Comparison of ENCODE assay signal across 10 cellular contexts in the genomic region with DNA sequence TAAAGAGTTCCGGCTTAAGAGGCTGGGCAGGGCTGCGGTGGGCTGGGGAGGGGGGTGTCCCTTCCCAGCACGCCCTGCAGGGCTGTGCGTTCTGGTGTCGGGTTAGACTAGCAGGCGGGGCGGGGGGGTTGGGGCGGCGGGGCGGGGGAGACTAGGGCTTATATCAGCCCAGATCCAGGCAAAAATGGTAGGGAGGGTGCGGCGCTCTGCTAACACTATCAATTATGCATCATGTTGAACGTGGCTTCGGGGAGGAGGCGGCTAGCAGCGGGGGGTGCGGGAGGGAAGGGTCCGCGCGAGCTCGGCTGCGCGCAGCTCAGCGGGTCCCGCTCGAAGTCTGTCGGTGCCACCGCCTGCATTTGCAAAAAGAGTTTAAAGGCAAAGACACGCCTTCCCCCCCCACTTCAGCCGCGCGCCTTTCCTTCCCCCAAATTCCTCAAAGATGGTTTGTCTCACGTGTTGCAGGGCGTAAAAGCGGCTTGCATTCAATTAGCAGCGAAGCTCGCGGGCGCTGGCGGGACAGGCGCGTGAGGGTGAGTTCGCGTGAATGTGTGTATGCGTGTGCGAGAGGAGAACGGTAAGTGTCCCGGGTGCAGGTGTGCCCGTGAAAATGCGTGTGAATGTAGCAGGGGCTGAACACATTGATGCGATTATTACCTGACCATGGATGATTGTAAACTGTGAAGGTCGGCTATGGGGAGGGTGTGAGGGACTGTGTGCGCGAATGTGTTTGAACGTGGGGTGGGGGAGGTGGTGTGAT. TPM values are rescaled to one million over a fixed set of nuclear protein-coding genes. Genes with fewer than 3 reads are reported as not detected.
DNase-seq lines count a peak whose midpoint lies in the region; ATAC-seq and TF ChIP-seq lines count a peak whose summit lies in the region.
"Had no signal": no experiment of that assay in that cellular context is flagged by ENCODE, and none has a peak within 500 bp of the region (broad histone marks: within the 10 kb centered on the region; RNA-seq: fewer than 3 reads in every experiment).

A gene with protein sequence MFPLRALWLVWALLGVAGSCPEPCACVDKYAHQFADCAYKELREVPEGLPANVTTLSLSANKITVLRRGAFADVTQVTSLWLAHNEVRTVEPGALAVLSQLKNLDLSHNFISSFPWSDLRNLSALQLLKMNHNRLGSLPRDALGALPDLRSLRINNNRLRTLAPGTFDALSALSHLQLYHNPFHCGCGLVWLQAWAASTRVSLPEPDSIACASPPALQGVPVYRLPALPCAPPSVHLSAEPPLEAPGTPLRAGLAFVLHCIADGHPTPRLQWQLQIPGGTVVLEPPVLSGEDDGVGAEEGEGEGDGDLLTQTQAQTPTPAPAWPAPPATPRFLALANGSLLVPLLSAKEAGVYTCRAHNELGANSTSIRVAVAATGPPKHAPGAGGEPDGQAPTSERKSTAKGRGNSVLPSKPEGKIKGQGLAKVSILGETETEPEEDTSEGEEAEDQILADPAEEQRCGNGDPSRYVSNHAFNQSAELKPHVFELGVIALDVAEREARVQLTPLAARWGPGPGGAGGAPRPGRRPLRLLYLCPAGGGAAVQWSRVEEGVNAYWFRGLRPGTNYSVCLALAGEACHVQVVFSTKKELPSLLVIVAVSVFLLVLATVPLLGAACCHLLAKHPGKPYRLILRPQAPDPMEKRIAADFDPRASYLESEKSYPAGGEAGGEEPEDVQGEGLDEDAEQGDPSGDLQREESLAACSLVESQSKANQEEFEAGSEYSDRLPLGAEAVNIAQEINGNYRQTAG (plus strand): TSS at position 498 of the 760 bp plus-strand sequence. CDS start 2,169 bp downstream, outside the sequence.

- no peak within 1 kb of the TSS; the same call in 1 of the 2 replicates for H3K27ac ChIP-seq in HEK293 (ENCODE audit: extremely low read depth, low read depth, low read length)
- no peak within 1 kb of the TSS for H3K27ac ChIP-seq in brain microvascular endothelial cell
- H3K27ac ChIP-seq: thyroid gland had no signal

- CTCF ChIA-PET in HEK293 (lab: Yijun Ruan, JAX) = interaction anchor here (0.6 to 6.3 kb wide), 11 partner anchors 16 to 243 kb away, joined by 3 to 100 read pairs (median 10); partner anchors contain the start of gene STRA6

- H3K36me3 ChIP-seq in HEK293 (ENCODE audit: control insufficient read depth in 2 of 2, insufficient read depth in 1 of 2, low read length in 2 of 2) (no peaks in the 10 kb centered on the region), brain microvascular endothelial cell (replicated peaks) (no peaks in the 10 kb centered on the region), HAP-1 (replicated peaks) (no peaks in the 10 kb centered on the region)
- H3K36me3 ChIP-seq: thyroid gland had no signal

- H3K27ac Mint-ChIP-seq in naive B cell = peak within 1 kb of the TSS in 4 of 6 donors; percentile 82 to 99 (median 94)

- peak within 1 kb of the TSS; percentile 60 to 89 (median 79) for H3K4me3 Mint-ChIP-seq in naive B cell

- H3K27me3 ChIP-seq in brain microvascular endothelial cell (replicated peaks) (peaks cover 72% of the 10 kb centered on the region), HAP-1 (ENCODE audit: low read depth) (peaks cover 82% of the 10 kb centered on the region)

- in situ Hi-C loops in brain microvascular endothelial cell (cut with HindIII; ENCODE audit: low pct_ligation_motif_present, low sequenced_read_pairs) (no loop called here), HAP-1 (cut with MboI; ENCODE audit: low sequenced_read_pairs) (loop anchor here (5.0 kb wide), 1 partner anchor 177 kb away; no protein-coding TSS in a partner anchor)

- H3K4me1 Mint-ChIP-seq in naive B cell = peaks cover 45 to 69% (median 64%) of the 10 kb centered on the region in 3 donors

- TF ChIP-seq CTCF in AG09309 (IDR thresholded peaks at IDR 0.05; ENCODE audit: control insufficient read depth, insufficient read depth, low read depth, low read length, missing control alignments) (no peak), HEK293 (tag by site-specific recombination; IDR thresholded peaks at IDR 0.05) (no peak), brain microvascular endothelial cell (IDR thresholded peaks at IDR 0.05; ENCODE audit: low read depth, low read length, missing control alignments) (no peak)

- H3K4me1 ChIP-seq in HEK293 (ENCODE audit: control insufficient read depth, insufficient read depth, low read length) (peaks cover 14% of the 10 kb centered on the region), HAP-1 (peaks cover 19% of the 10 kb centered on the region)

- H3K27me3 Mint-ChIP-seq in naive B cell = peaks cover 57 to 81% (median 69%) of the 10 kb centered on the region in 3 donors

- H3K4me3 ChIP-seq in AG09309 (ENCODE audit: control insufficient read depth, low read depth, low read length) (peak within 1 kb of the TSS; percentile 21), HEK293 (ENCODE audit: low read depth, low read length) (no peak within 1 kb of the TSS), brain microvascular endothelial cell (ENCODE audit: low read depth, low read length) (peak within 1 kb of the TSS; percentile 5), HAP-1 (no peak within 1 kb of the TSS)

- peaks cover 0 to 12% (median 7%) of the 10 kb centered on the region in 7 donors for H3K9me3 Mint-ChIP-seq in naive B cell

- H3K36me3 Mint-ChIP-seq in naive B cell = peaks cover 0 to 7% of the 10 kb centered on the region in 2 donors

- H3K9me3 ChIP-seq in HEK293 (ENCODE audit: control insufficient read depth, insufficient read depth, low read depth, low read length) (no peaks in the 10 kb centered on the region), HAP-1 (no peaks in the 10 kb centered on the region)
- H3K9me3 ChIP-seq: thyroid gland had no signal

- POLR2A ChIA-PET in HEK293 (lab: Yijun Ruan, JAX) = interaction anchor here (0.6 to 2.2 kb wide), 8 partner anchors 14 to 236 kb away, joined by 3 to 13 read pairs (median 3); partner anchors contain the start of gene STRA6

- ATAC-seq in naive B cell (ENCODE audit: low read depth in 2 of 2) (no peak), GM19395 (IDR thresholded peaks at IDR 0.05; ENCODE audit: unreplicated experiment) (no peak)

- no peak for DNase-seq in AG09309 (ENCODE audit: low read depth)
- DNase-seq in brain microvascular endothelial cell = no peak
- DNase-seq in naive B cell = no peak
- no peak for DNase-seq in GM03348 (ENCODE audit: low spot score)
- no peak for DNase-seq in NCI-H526 treated with DMSO at 0.1 percent for 48 hours (lab: John Stamatoyannopoulos, UW)
- DNase-seq in HAP-1 (ENCODE audit: low spot score in 2 of 2) = no peak
- DNase-seq: thyroid gland had no signal

TF ChIP-seq in HEK293, 187 proteins besides CTCF, POLR2A, EP300 and RAD21 (continues in another document):
- 0 out of 2 replicates have a peak, but pooled peaks have one; percentile 56 for TF ChIP-seq ZNF501 (tag by site-specific recombination; IDR thresholded peaks at IDR 0.05)
- peak; percentile 43 for TF ChIP-seq ZNF341 (tag by site-specific recombination; IDR thresholded peaks at IDR 0.05; ENCODE audit: low read depth)
- no peak for TF ChIP-seq REPIN1 (tag by site-specific recombination; IDR thresholded peaks at IDR 0.05; ENCODE audit: low read depth)
- TF ChIP-seq, protein P1, sequence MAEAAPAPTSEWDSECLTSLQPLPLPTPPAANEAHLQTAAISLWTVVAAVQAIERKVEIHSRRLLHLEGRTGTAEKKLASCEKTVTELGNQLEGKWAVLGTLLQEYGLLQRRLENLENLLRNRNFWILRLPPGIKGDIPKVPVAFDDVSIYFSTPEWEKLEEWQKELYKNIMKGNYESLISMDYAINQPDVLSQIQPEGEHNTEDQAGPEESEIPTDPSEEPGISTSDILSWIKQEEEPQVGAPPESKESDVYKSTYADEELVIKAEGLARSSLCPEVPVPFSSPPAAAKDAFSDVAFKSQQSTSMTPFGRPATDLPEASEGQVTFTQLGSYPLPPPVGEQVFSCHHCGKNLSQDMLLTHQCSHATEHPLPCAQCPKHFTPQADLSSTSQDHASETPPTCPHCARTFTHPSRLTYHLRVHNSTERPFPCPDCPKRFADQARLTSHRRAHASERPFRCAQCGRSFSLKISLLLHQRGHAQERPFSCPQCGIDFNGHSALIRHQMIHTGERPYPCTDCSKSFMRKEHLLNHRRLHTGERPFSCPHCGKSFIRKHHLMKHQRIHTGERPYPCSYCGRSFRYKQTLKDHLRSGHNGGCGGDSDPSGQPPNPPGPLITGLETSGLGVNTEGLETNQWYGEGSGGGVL (tag by site-specific recombination; IDR thresholded peaks at IDR 0.05) = peak; percentile 84
- peak; percentile 81 for TF ChIP-seq ZBTB26 (tag by site-specific recombination; optimal IDR thresholded peaks at IDR 0.05)
- no peak for TF ChIP-seq OVOL3 (tag by site-specific recombination; IDR thresholded peaks at IDR 0.05)
- peak; percentile 66; the same call in 1 of the 2 replicates for TF ChIP-seq KLF8 (tag by site-specific recombination; IDR thresholded peaks at IDR 0.05)
- TF ChIP-seq ZNF2 (tag by site-specific recombination; IDR thresholded peaks at IDR 0.05) = peak; percentile 52; the same call in 1 of the 2 replicates
- TF ChIP-seq PATZ1 (tag by site-specific recombination; IDR thresholded peaks at IDR 0.05) = peak; percentile 79

RNA-seq across cellular contexts. Expression of the gene that starts here (rescaled TPM):
- not detected for polyA plus RNA-seq in naive B cell (ENCODE audit: low read depth in 6 of 6)
- polyA plus RNA-seq: fibroblast of lung had no signal

Comparison
In these comparisons a context has a peak if more than half of its experiments do, and no peak if none do; other contexts are left out.
1. H3K4me3 ChIP-seq: peak in AG09309 (single experiment) and brain microvascular endothelial cell (single experiment); none in HEK293 (single experiment) and HAP-1 (single experiment).